Comparison of ENCODE assay signal across 1 cellular context in the genomic region with DNA sequence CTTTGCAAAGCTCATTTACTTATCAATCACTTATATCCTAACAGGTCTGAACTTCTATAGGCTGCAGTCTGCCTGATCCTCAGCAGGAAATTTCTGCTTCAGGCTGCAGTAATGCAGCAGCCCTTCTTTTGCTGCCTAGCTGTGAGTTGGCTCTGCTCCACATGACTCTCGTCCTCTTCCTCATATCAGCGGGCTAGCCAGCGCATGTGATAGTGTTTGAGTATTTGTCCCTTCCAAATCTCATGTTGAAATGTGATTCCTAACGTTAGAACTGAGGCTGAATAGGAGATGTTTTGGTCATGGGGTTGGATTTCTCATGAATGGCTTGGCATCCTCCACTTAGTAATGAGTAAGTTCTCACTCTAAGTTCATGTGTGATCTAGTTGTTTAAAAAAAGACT.
TF ChIP-seq lines count a peak whose summit lies in the region.

No MANE protein-coding gene starts in this region.

TF ChIP-seq in H1, 55 proteins besides CTCF, POLR2A, EP300 and RAD21:
- TF ChIP-seq CREB1 (IDR thresholded peaks at IDR 0.05) (no peak), TEAD4 (IDR thresholded peaks at IDR 0.05; ENCODE audit: low read depth, low read length) (no peak), SIRT6 (IDR thresholded peaks at IDR 0.05; ENCODE audit: low read length) (no peak), KDM4A (IDR thresholded peaks at IDR 0.05; ENCODE audit: low read depth, low read length, severe bottlenecking) (no peak), SP1 (IDR thresholded peaks at IDR 0.05; ENCODE audit: low read depth, low read length) (no peak), TAF1 (IDR thresholded peaks at IDR 0.05; ENCODE audit: low read depth, low read length) (no peak), HDAC2 (IDR thresholded peaks at IDR 0.05; ENCODE audit: borderline replicate concordance in 1 of 2, low read depth in 2 of 2, low read length in 2 of 2) (no peak), PHF8 (conservative IDR thresholded peaks at IDR 0.05; ENCODE audit: low read depth, low read length) (no peak), ZNF274 (IDR thresholded peaks at IDR 0.05; ENCODE audit: borderline replicate concordance, extremely low read depth, low read length) (no peak), SUZ12 (IDR thresholded peaks at IDR 0.05; ENCODE audit: low read length) (no peak), RXRA (IDR thresholded peaks at IDR 0.05; ENCODE audit: insufficient read depth, low read depth, low read length) (no peak), EZH2 (IDR thresholded peaks at IDR 0.05; ENCODE audit: low read depth, low read length, severe bottlenecking) (no peak), RBBP5 (IDR thresholded peaks at IDR 0.05; ENCODE audit: borderline replicate concordance, low read depth, low read length) (no peak), SAP30 (IDR thresholded peaks at IDR 0.05; ENCODE audit: insufficient read depth, insufficient replicate concordance, low read length) (no peak)
- TF ChIP-seq, protein P1, sequence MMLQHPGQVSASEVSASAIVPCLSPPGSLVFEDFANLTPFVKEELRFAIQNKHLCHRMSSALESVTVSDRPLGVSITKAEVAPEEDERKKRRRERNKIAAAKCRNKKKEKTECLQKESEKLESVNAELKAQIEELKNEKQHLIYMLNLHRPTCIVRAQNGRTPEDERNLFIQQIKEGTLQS (IDR thresholded peaks at IDR 0.05; ENCODE audit: insufficient read depth, low read depth, low read length), result no peak
